ENCODE assay signal across 8 cellular contexts in genomic region chr19:19366691-19367396, GRCh38. TPM values are rescaled to one million over a fixed set of nuclear protein-coding genes. Genes with fewer than 3 reads are reported as not detected.
A peak's percentile ranks its signal among the peaks of the same experiment; 100 is the strongest.
DNase-seq lines count a peak whose midpoint lies in the region; ATAC-seq and FAIRE-seq lines count a peak whose summit lies in the region.

No MANE protein-coding gene starts in this region.

- intact Hi-C loops in right cardiac atrium (cut with DNase I), result loop anchor here in 3 of 4 donors (5.0 kb wide), 1 partner anchor 125 kb away; no protein-coding TSS in a partner anchor

- H3K36me3 ChIP-seq in skeletal muscle satellite cell (ENCODE audit: insufficient read depth, low read length), result no peaks in the 10 kb centered on the region

- FAIRE-seq in frontal cortex (lab: Jason Lieb, UNC), result no peak

- H3K27ac ChIP-seq in right cardiac atrium (ENCODE audit: low read length), result no peak overlapping the region

- WGBS in right cardiac atrium, result 35% methylated on average over 12 of the region's 12 CpGs

- H3K9me3 ChIP-seq in right cardiac atrium (ENCODE audit: control insufficient read depth, low read length) (no peaks in the 10 kb centered on the region), skeletal muscle satellite cell (replicated peaks; ENCODE audit: low read length) (no peaks in the 10 kb centered on the region)

- peak overlapping the region; percentile 29 for H3K4me3 Mint-ChIP-seq in activated naive CD8-positive, alpha-beta T cell treated with anti-CD3 and anti-CD28 coated beads for 36 hours

- H3K9me3 Mint-ChIP-seq in activated naive CD8-positive, alpha-beta T cell treated with anti-CD3 and anti-CD28 coated beads for 36 hours, result no peaks in the 10 kb centered on the region

- no peaks in the 10 kb centered on the region for H3K27me3 ChIP-seq in right cardiac atrium (ENCODE audit: control insufficient read depth, insufficient read depth)
- H3K27me3 ChIP-seq in skeletal muscle satellite cell (ENCODE audit: control insufficient read depth, insufficient read depth, low read length), result no peaks in the 10 kb centered on the region

- no peaks in the 10 kb centered on the region for H3K27me3 Mint-ChIP-seq in activated naive CD8-positive, alpha-beta T cell treated with anti-CD3 and anti-CD28 coated beads for 36 hours

- ATAC-seq in GM21786 (IDR thresholded peaks at IDR 0.05; ENCODE audit: unreplicated experiment), result peak; percentile 45
- ATAC-seq in right cardiac atrium, result peak; percentile 81 to 82

- H3K4me2 ChIP-seq in skeletal muscle satellite cell (ENCODE audit: low read length), result peak overlapping the region; percentile 38

- no peaks in the 10 kb centered on the region for H3K4me1 ChIP-seq in right cardiac atrium (ENCODE audit: control insufficient read depth, insufficient read depth, low read length)
- H3K4me1 ChIP-seq in skeletal muscle satellite cell (ENCODE audit: control insufficient read depth, insufficient read depth, low read length), result peaks cover 17% of the 10 kb centered on the region

- no peaks in the 10 kb centered on the region for H3K36me3 Mint-ChIP-seq in activated naive CD8-positive, alpha-beta T cell treated with anti-CD3 and anti-CD28 coated beads for 36 hours

- H3K4me3 ChIP-seq in right cardiac atrium (ENCODE audit: low read length) (no peak overlapping the region), skeletal muscle satellite cell (ENCODE audit: low read length) (no peak overlapping the region)

- no peak overlapping the region for H3K27ac Mint-ChIP-seq in activated naive CD8-positive, alpha-beta T cell treated with anti-CD3 and anti-CD28 coated beads for 36 hours

- H3K4me1 Mint-ChIP-seq in activated naive CD8-positive, alpha-beta T cell treated with anti-CD3 and anti-CD28 coated beads for 36 hours, result peaks cover 10% of the 10 kb centered on the region

- H3K9ac ChIP-seq in skeletal muscle satellite cell (ENCODE audit: low read depth, low read length), result no peak overlapping the region

- peak; percentile 59 for DNase-seq in DMS114 treated with DMSO at 0.1 percent for 48 hours (lab: John Stamatoyannopoulos, UW; ENCODE audit: unreplicated experiment)
- peak; percentile 87 for DNase-seq in NAMALWA (ENCODE audit: low spot score)
- DNase-seq in SW 1271 (lab: John Stamatoyannopoulos, UW), result peak; percentile 69 to 80
- peak; percentile 84 for DNase-seq in activated naive CD8-positive, alpha-beta T cell treated with anti-CD3 and anti-CD28 coated beads for 36 hours
- peak; percentile 58 to 88 (median 85) for DNase-seq in right cardiac atrium
- DNase-seq in frontal cortex (ENCODE audit: low spot score in 2 of 2), result no peak

RNA-seq across cellular contexts. Expression of gene GATAD2A, which starts 38.6 kb away (rescaled TPM):
- 100 to 1,000 TPM; 196 to 202 TPM for total RNA-seq in activated naive CD8-positive, alpha-beta T cell treated with anti-CD3 and anti-CD28 coated beads for 36 hours
- total RNA-seq in right cardiac atrium, result 10 to 100 TPM; 31.4 to 53.9 (median 36.0) TPM
- polyA plus RNA-seq in right cardiac atrium, result 12.2 TPM
- total RNA-seq in skeletal muscle satellite cell (2012; rRNA removed), result 61.4 and 71.2 TPM in 2 replicates
- 7.7 TPM for total RNA-seq in frontal cortex

RNA-seq across cellular contexts. Expression of gene MAU2, which starts 46.2 kb away (rescaled TPM):
- 10 to 100 TPM; 39.5 to 39.9 TPM for total RNA-seq in activated naive CD8-positive, alpha-beta T cell treated with anti-CD3 and anti-CD28 coated beads for 36 hours
- total RNA-seq in right cardiac atrium, result 10 to 100 TPM; 26.5 to 36.2 (median 32.2) TPM
- 20.5 TPM for polyA plus RNA-seq in right cardiac atrium
- total RNA-seq in skeletal muscle satellite cell (2012; rRNA removed), result 24.8 and 29.9 TPM in 2 replicates
- 20.8 TPM for total RNA-seq in frontal cortex

RNA-seq across cellular contexts. Expression of gene SUGP1, which starts 46.5 kb away (rescaled TPM):
- 10 to 100 TPM; 58.2 to 59.4 TPM for total RNA-seq in activated naive CD8-positive, alpha-beta T cell treated with anti-CD3 and anti-CD28 coated beads for 36 hours
- total RNA-seq in right cardiac atrium (10 to 100 TPM; 34.8 to 44.9 (median 41.5) TPM), frontal cortex (22.8 TPM)
- 27.4 TPM for polyA plus RNA-seq in right cardiac atrium
- total RNA-seq in skeletal muscle satellite cell (2012; rRNA removed), result 29.2 and 31.2 TPM in 2 replicates

Comparison
In these comparisons a context has a peak if more than half of its experiments do, and no peak if none do; other contexts are left out.
1. DNase-seq: peak in DMS114 treated with DMSO at 0.1 percent for 48 hours (single experiment), NAMALWA (single experiment), SW 1271 (2 of 2), activated naive CD8-positive, alpha-beta T cell treated with anti-CD3 and anti-CD28 coated beads for 36 hours (single experiment) and right cardiac atrium (3 of 3); none in frontal cortex (0 of 2).